Comparison of ENCODE assay signal across 8 cellular contexts in the genomic region with DNA sequence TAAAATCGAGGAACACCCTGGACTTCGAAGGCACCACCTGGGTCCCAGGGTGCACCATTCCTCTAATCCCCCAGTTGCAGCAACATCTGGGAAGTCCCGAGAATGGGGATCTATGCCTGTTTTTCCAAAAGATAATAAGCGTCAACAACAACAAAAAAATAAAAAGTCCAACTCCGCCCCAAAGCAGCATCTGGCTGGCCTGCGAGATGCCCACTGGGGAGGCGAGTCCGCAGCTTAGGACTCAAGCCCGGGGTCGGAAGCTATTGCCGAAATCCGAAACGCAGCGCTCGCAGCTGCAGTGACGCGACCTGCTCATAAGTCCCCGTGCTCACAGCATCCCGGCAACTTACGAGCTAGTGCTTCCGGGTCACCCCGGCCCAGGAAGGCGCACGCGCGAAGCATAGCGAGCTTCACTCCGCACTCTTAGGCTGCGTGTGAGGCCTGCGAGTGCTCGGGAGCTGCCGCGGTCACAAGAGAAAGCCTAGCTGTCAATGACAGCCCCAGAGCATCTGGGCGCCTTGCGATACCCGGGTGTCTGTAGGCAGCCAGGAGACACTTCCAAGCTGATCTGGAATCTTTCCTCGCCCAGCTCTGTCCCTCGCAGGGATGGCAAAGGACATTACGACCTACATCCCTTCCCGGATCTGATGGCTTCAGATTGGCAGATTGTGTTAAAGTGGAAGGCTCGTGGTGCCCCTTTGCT. TPM values are rescaled to one million over a fixed set of nuclear protein-coding genes. Genes with fewer than 3 reads are reported as not detected.
DNase-seq lines count a peak whose midpoint lies in the region; ATAC-seq and TF ChIP-seq lines count a peak whose summit lies in the region.

No MANE protein-coding gene starts in this region.

- DNase-seq in Ammon's horn (ENCODE audit: low spot score) = peak; percentile 98
- DNase-seq in NCI-H510A (lab: John Stamatoyannopoulos, UW) = peak; percentile 91
- peak; percentile 86 to 88 for DNase-seq in activated CD4-positive, alpha-beta T cell treated with anti-CD3 and anti-CD28 coated beads for 24 hours (ENCODE audit: low read depth in 2 of 2)
- DNase-seq in choroid plexus epithelial cell (ENCODE audit: low read depth) = peak; percentile 99
- peak; percentile 82 for DNase-seq in kidney epithelial cell (ENCODE audit: low read depth)
- peak; percentile 95 for DNase-seq in stimulated activated CD4-positive, alpha-beta T cell treated with anti-CD3 and anti-CD28 coated beads, Interleukin-15, amount 100 ng/mL, for 24 hours

- TF ChIP-seq CTCF in choroid plexus epithelial cell (conservative IDR thresholded peaks at IDR 0.05; ENCODE audit: low read depth, low read length) (no peak), kidney epithelial cell (IDR thresholded peaks at IDR 0.05; ENCODE audit: insufficient read depth, low read length, poor library complexity, severe bottlenecking) (no peak)

- ATAC-seq in HG03432 (IDR thresholded peaks at IDR 0.05; ENCODE audit: unreplicated experiment) = peak; percentile 100

- H3K27me3 ChIP-seq in kidney epithelial cell (ENCODE audit: control insufficient read depth, insufficient read depth, low read length) = no peaks in the 10 kb centered on the region

- no peaks in the 10 kb centered on the region for H3K36me3 ChIP-seq in kidney epithelial cell (ENCODE audit: control insufficient read depth, insufficient read depth, low read length)

- H3K4me3 ChIP-seq in choroid plexus epithelial cell (ENCODE audit: low read depth, low read length) = peak overlapping the region; percentile 83
- peak overlapping the region; percentile 51 for H3K4me3 ChIP-seq in kidney epithelial cell (ENCODE audit: low read depth, low read length)

- peak; percentile 99 for TF ChIP-seq POLR2A in GM19193 (IDR thresholded peaks at IDR 0.05; ENCODE audit: extremely low read depth, insufficient read depth, insufficient read length)

RNA-seq across cellular contexts. Expression of a gene that starts 9.9 kb away (rescaled TPM):
- total RNA-seq in kidney epithelial cell = 21.0 and 21.1 TPM in 2 replicates

RNA-seq across cellular contexts. Expression of a gene that starts 16.6 kb away (rescaled TPM):
- total RNA-seq in kidney epithelial cell = 10.7 and 13.6 TPM in 2 replicates

RNA-seq across cellular contexts. Expression of a gene that starts 21.9 kb away (rescaled TPM):
- total RNA-seq in kidney epithelial cell = 20.0 and 30.0 TPM in 2 replicates

Comparison
In these comparisons a context has a peak if more than half of its experiments do, and no peak if none do; other contexts are left out.
1. Peak in every context shown above with its lines: DNase-seq, ATAC-seq and H3K4me3 ChIP-seq.